In the genomic region with DNA sequence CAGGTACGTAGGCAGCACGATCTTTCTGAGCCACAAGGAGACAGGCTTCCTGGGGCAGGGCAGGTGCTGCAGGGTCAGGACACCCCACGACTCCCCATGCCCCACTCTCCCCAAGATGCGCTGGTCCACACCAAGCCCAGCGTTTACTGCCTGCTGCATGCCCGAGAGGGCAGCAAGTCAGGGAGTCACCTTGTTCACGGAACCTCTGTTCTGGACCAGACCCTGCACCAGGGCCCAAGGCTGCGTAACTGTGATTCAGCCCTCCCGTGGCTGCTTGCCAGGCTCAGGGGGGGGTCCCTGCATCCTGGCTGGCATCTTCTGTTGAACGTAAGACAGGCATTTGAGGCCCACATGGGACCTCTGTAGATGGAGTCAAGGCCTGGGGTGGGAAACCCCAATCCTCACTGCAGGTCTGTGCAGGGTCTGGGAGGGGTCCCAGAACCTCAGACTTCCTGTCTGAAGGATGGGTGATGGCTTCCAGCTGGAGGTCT, we compare ENCODE assay signal across 23 cellular contexts.
DNase-seq lines count a peak whose midpoint lies in the region; ATAC-seq and TF ChIP-seq lines count a peak whose summit lies in the region.
"Had no signal": no experiment of that assay in that cellular context is flagged by ENCODE, and none has a peak within 500 bp of the region (broad histone marks: within the 10 kb centered on the region; RNA-seq: fewer than 3 reads in every experiment).

No MANE protein-coding gene starts in this region.

- no peaks in the 10 kb centered on the region for H3K36me3 Mint-ChIP-seq in natural killer cell
- H3K36me3 Mint-ChIP-seq in natural killer cell treated with Interleukin-12 subunit alpha and Interleukin-12 subunit beta and Interleukin-15 and Interleukin-18, amount 100 ng/mL, for 72 hours, result no peaks in the 10 kb centered on the region

- DNase-seq in natural killer cell (peak; percentile 13), mesenteric fat pad (ENCODE audit: low spot score) (peak; percentile 77), SK-N-DZ (ENCODE audit: low spot score) (no peak)
- DNase-seq in natural killer cell treated with Interleukin-12 subunit alpha and Interleukin-12 subunit beta and Interleukin-15 and Interleukin-18, amount 100 ng/mL, for 72 hours (ENCODE audit: low spot score), result no peak
- DNase-seq in activated CD8-positive, alpha-beta memory T cell treated with anti-CD3 and anti-CD28 coated beads, Interleukin-2, amount 50 U/mL, for 48 hours, result peak; percentile 45
- DNase-seq in central memory CD4-positive, alpha-beta T cell, result no peak
- DNase-seq: activated CD4-positive, alpha-beta T cell treated with anti-CD3 and anti-CD28 coated beads for 4 hours; activated naive CD4-positive, alpha-beta T cell treated with anti-CD3 and anti-CD28 coated beads, Interleukin-2, amount 50 U/mL, for 16 hours; body of pancreas; C1 segment of cervical spinal cord; Caco-2; DMS79 treated with DMSO at 0.1 percent for 48 hours; kidney glomerular epithelial cell; mammary epithelial cell; NCI-H1417 treated with DMSO at 0.1 percent for 48 hours; NCI-H345; NCI-H69; SHP77; stimulated activated CD4-positive, alpha-beta T cell treated with anti-CD3 and anti-CD28 coated beads, Interleukin-4, amount 100 ng/mL, for 24 hours; T-helper 9 cell had no signal

- peaks cover 34 to 37% of the 10 kb centered on the region in 2 donors for H3K27me3 Mint-ChIP-seq in natural killer cell (ENCODE audit: low read depth in 2 of 2)
- peaks cover 28 to 35% of the 10 kb centered on the region in 2 donors for H3K27me3 Mint-ChIP-seq in natural killer cell treated with Interleukin-12 subunit alpha and Interleukin-12 subunit beta and Interleukin-15 and Interleukin-18, amount 100 ng/mL, for 72 hours

- H3K4me1 Mint-ChIP-seq in natural killer cell, result peaks cover 0 to 3% of the 10 kb centered on the region in 2 donors
- H3K4me1 Mint-ChIP-seq in natural killer cell treated with Interleukin-12 subunit alpha and Interleukin-12 subunit beta and Interleukin-15 and Interleukin-18, amount 100 ng/mL, for 72 hours (ENCODE audit: low read depth in 2 of 2), result no peaks in the 10 kb centered on the region

- no peak overlapping the region for H3K4me3 Mint-ChIP-seq in natural killer cell
- no peak overlapping the region for H3K4me3 Mint-ChIP-seq in natural killer cell treated with Interleukin-12 subunit alpha and Interleukin-12 subunit beta and Interleukin-15 and Interleukin-18, amount 100 ng/mL, for 72 hours
- H3K4me3 Mint-ChIP-seq: neural crest cell had no signal

- no peaks in the 10 kb centered on the region for H3K9me3 Mint-ChIP-seq in natural killer cell
- H3K9me3 Mint-ChIP-seq in natural killer cell treated with Interleukin-12 subunit alpha and Interleukin-12 subunit beta and Interleukin-15 and Interleukin-18, amount 100 ng/mL, for 72 hours, result no peaks in the 10 kb centered on the region
- H3K9me3 Mint-ChIP-seq: neural crest cell had no signal

- no peak for TF ChIP-seq CTCF in natural killer cell (IDR thresholded peaks at IDR 0.05)

- intact Hi-C loops in natural killer cell (cut with micrococcal nuclease), result no loop called here

- no peak overlapping the region for H3K27ac Mint-ChIP-seq in natural killer cell
- no peak overlapping the region for H3K27ac Mint-ChIP-seq in natural killer cell treated with Interleukin-12 subunit alpha and Interleukin-12 subunit beta and Interleukin-15 and Interleukin-18, amount 100 ng/mL, for 72 hours

- ATAC-seq in natural killer cell (no peak), GM18498 (IDR thresholded peaks at IDR 0.05; ENCODE audit: unreplicated experiment) (no peak)
- ATAC-seq in natural killer cell treated with Interleukin-12 subunit alpha and Interleukin-12 subunit beta and Interleukin-15 and Interleukin-18, amount 100 ng/mL, for 72 hours, result no peak
- ATAC-seq: body of pancreas, gastroesophageal sphincter had no signal

Comparison
In these comparisons a context has a peak if more than half of its experiments do, and no peak if none do; other contexts are left out.
1. DNase-seq: peak in natural killer cell (single experiment), activated CD8-positive, alpha-beta memory T cell treated with anti-CD3 and anti-CD28 coated beads, Interleukin-2, amount 50 U/mL, for 48 hours (single experiment) and mesenteric fat pad (single experiment); none in natural killer cell treated with Interleukin-12 subunit alpha and Interleukin-12 subunit beta and Interleukin-15 and Interleukin-18, amount 100 ng/mL, for 72 hours (single experiment), SK-N-DZ (single experiment) and central memory CD4-positive, alpha-beta T cell (single experiment).